26 cellular contexts compared by ENCODE assay signal in the genomic region with DNA sequence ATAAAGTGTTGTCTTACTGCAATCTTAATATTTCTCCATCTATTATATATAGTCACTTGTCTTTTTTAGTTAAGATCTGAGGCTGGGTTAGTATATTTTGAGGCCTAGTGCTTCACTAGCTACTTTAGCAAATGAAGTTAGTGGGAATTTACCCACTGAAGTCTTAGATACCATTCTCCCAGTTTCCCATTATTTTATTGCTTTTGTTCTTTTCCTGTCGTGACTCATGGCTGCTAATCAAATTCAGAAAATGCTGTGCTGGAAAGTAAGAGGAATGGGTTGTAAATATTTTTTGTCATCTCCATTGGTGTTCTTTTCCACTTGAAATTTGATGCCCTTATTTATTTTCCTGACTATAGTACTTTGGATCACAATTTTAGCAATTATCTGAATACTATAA. TPM values are rescaled to one million over a fixed set of nuclear protein-coding genes. Genes with fewer than 3 reads are reported as not detected.
DNase-seq lines count a peak whose midpoint lies in the region; ATAC-seq and TF ChIP-seq lines count a peak whose summit lies in the region.
"Had no signal": no experiment of that assay in that cellular context is flagged by ENCODE, and none has a peak within 500 bp of the region (broad histone marks: within the 10 kb centered on the region; RNA-seq: fewer than 3 reads in every experiment).

No MANE protein-coding gene starts in this region.

- H3K27me3 Mint-ChIP-seq in mesothelial cell of epicardium (ENCODE audit: low read depth): no peaks in the 10 kb centered on the region
- H3K27me3 Mint-ChIP-seq in CD4-positive, alpha-beta T cell: no peaks in the 10 kb centered on the region
- no peaks in the 10 kb centered on the region for H3K27me3 Mint-ChIP-seq in activated CD4-positive, alpha-beta T cell treated with anti-CD3 and anti-CD28 coated beads for 36 hours
- H3K27me3 Mint-ChIP-seq: progenitor cell of endocrine pancreas; stimulated activated naive CD8-positive, alpha-beta T cell treated with anti-CD3 and anti-CD28 coated beads, Interleukin-15, Interleukin-2, amounts not matched to agents 100 ng/mL and 50 ng/mL, for 24 hours had no signal

- TF ChIP-seq CTCF in brain microvascular endothelial cell (IDR thresholded peaks at IDR 0.05; ENCODE audit: low read depth, low read length, missing control alignments) (no peak), mesothelial cell of epicardium (IDR thresholded peaks at IDR 0.05; ENCODE audit: unreplicated experiment) (no peak)
- TF ChIP-seq CTCF in CD4-positive, alpha-beta T cell (IDR thresholded peaks at IDR 0.05): no peak

- no peak overlapping the region for H3K4me3 ChIP-seq in brain microvascular endothelial cell (ENCODE audit: low read depth, low read length)
- H3K4me3 ChIP-seq: smooth muscle cell, transverse colon had no signal

- DNase-seq in EH (ENCODE audit: low read depth): peak; percentile 71
- DNase-seq in HT1080 (ENCODE audit: low read depth): peak; percentile 21
- DNase-seq in brain microvascular endothelial cell: no peak
- no peak for DNase-seq in mesothelial cell of epicardium (ENCODE audit: low spot score in 2 of 2, unreplicated experiment in 2 of 2)
- DNase-seq in CD4-positive, alpha-beta T cell: no peak
- no peak for DNase-seq in activated CD4-positive, alpha-beta T cell treated with anti-CD3 and anti-CD28 coated beads for 36 hours
- no peak for DNase-seq in hippocampal formation (lab: John Stamatoyannopoulos, UW)
- DNase-seq: activated CD4-positive, alpha-beta T cell treated with anti-CD3 and anti-CD28 coated beads, Interleukin-2, amount 50 U/mL, for 4 hours; activated gamma-delta T cell; central memory CD4-positive, alpha-beta T cell; COR-L47; DND-41; erythroblast; NCI-H187; OCI-M1; SIG-M5; stimulated activated CD4-positive, alpha-beta T cell treated with anti-CD3 and anti-CD28 coated beads, Interleukin-4, amount 100 ng/mL, for 1 hour; T-helper 2 cell; transverse colon; WERI-Rb-1 had no signal

- intact Hi-C loops in CD4-positive, alpha-beta T cell (cut with DNase I, micrococcal nuclease): no loop called here
- intact Hi-C loops in activated CD4-positive, alpha-beta T cell treated with anti-CD3 and anti-CD28 coated beads for 36 hours (cut with DNase I, micrococcal nuclease): loop anchor here in 1 of 2 experiments (5.0 kb wide), 1 partner anchor 294 kb away; no protein-coding TSS in a partner anchor

- no peaks in the 10 kb centered on the region for H3K9me3 Mint-ChIP-seq in mesothelial cell of epicardium
- no peaks in the 10 kb centered on the region for H3K9me3 Mint-ChIP-seq in CD4-positive, alpha-beta T cell
- H3K9me3 Mint-ChIP-seq in activated CD4-positive, alpha-beta T cell treated with anti-CD3 and anti-CD28 coated beads for 36 hours (ENCODE audit: low read depth): no peaks in the 10 kb centered on the region
- H3K9me3 Mint-ChIP-seq: stimulated activated naive CD8-positive, alpha-beta T cell treated with anti-CD3 and anti-CD28 coated beads, Interleukin-15, Interleukin-2, amounts not matched to agents 100 ng/mL and 50 ng/mL, for 24 hours had no signal

- CTCF ChIA-PET in CD4-positive, alpha-beta T cell (lab: Charles Lee): no interaction called here
- CTCF ChIA-PET in activated CD4-positive, alpha-beta T cell treated with anti-CD3 and anti-CD28 coated beads for 36 hours (lab: Charles Lee): interaction anchor here (2.6 kb wide), 1 partner anchor 12 kb away, joined by 7 read pairs; no protein-coding TSS in a partner anchor

- POLR2A ChIA-PET in CD4-positive, alpha-beta T cell (lab: Charles Lee): interaction anchor here (1.8 kb wide), 1 partner anchor 14 kb away, joined by 7 read pairs; the partner anchor contains the start of gene TCERG1
- POLR2A ChIA-PET in activated CD4-positive, alpha-beta T cell treated with anti-CD3 and anti-CD28 coated beads for 36 hours (lab: Charles Lee): no interaction called here

- peaks cover 31% of the 10 kb centered on the region for H3K36me3 Mint-ChIP-seq in mesothelial cell of epicardium
- peaks cover 90% of the 10 kb centered on the region for H3K36me3 Mint-ChIP-seq in CD4-positive, alpha-beta T cell (ENCODE audit: low read depth)
- peaks cover 65% of the 10 kb centered on the region for H3K36me3 Mint-ChIP-seq in activated CD4-positive, alpha-beta T cell treated with anti-CD3 and anti-CD28 coated beads for 36 hours (ENCODE audit: low read depth)

- H3K9me3 ChIP-seq in CD4-positive, alpha-beta T cell (ENCODE audit: control insufficient read depth, low read length): no peaks in the 10 kb centered on the region
- H3K9me3 ChIP-seq: transverse colon had no signal

- peak overlapping the region; percentile 22 for H3K27ac ChIP-seq in brain microvascular endothelial cell
- no peak overlapping the region for H3K27ac ChIP-seq in CD4-positive, alpha-beta T cell (ENCODE audit: low read depth, low read length)
- H3K27ac ChIP-seq: WERI-Rb-1 had no signal

- H3K4me1 Mint-ChIP-seq in mesothelial cell of epicardium: peaks cover 4% of the 10 kb centered on the region
- H3K4me1 Mint-ChIP-seq in CD4-positive, alpha-beta T cell (ENCODE audit: low read depth): peaks cover 21% of the 10 kb centered on the region
- peaks cover 25% of the 10 kb centered on the region for H3K4me1 Mint-ChIP-seq in activated CD4-positive, alpha-beta T cell treated with anti-CD3 and anti-CD28 coated beads for 36 hours

- ATAC-seq in GM18498 (IDR thresholded peaks at IDR 0.05; ENCODE audit: unreplicated experiment): no peak
- ATAC-seq in CD4-positive, alpha-beta T cell (ENCODE audit: poor library complexity): no peak
- no peak for ATAC-seq in activated CD4-positive, alpha-beta T cell treated with anti-CD3 and anti-CD28 coated beads for 36 hours
- ATAC-seq: left lobe of liver had no signal

- in situ Hi-C loops in brain microvascular endothelial cell (cut with HindIII; ENCODE audit: low pct_ligation_motif_present, low sequenced_read_pairs): no loop called here

- no peak overlapping the region for H3K4me3 Mint-ChIP-seq in mesothelial cell of epicardium
- no peak overlapping the region for H3K4me3 Mint-ChIP-seq in CD4-positive, alpha-beta T cell
- no peak overlapping the region for H3K4me3 Mint-ChIP-seq in activated CD4-positive, alpha-beta T cell treated with anti-CD3 and anti-CD28 coated beads for 36 hours
- H3K4me3 Mint-ChIP-seq: stimulated activated naive CD8-positive, alpha-beta T cell treated with anti-CD3 and anti-CD28 coated beads, Interleukin-15, Interleukin-2, amounts not matched to agents 100 ng/mL and 50 ng/mL, for 24 hours had no signal

- H3K36me3 ChIP-seq in brain microvascular endothelial cell (replicated peaks): peaks cover 35% of the 10 kb centered on the region

- H3K27ac Mint-ChIP-seq in mesothelial cell of epicardium: peak overlapping the region; percentile 2
- no peak overlapping the region for H3K27ac Mint-ChIP-seq in CD4-positive, alpha-beta T cell
- no peak overlapping the region for H3K27ac Mint-ChIP-seq in activated CD4-positive, alpha-beta T cell treated with anti-CD3 and anti-CD28 coated beads for 36 hours
- H3K27ac Mint-ChIP-seq: progenitor cell of endocrine pancreas; stimulated activated naive CD8-positive, alpha-beta T cell treated with anti-CD3 and anti-CD28 coated beads, Interleukin-15, Interleukin-2, amounts not matched to agents 100 ng/mL and 50 ng/mL, for 24 hours had no signal

- no peaks in the 10 kb centered on the region for H3K27me3 ChIP-seq in brain microvascular endothelial cell (replicated peaks)
- H3K27me3 ChIP-seq in CD4-positive, alpha-beta T cell (ENCODE audit: control insufficient read depth, insufficient read depth, low read length): no peaks in the 10 kb centered on the region
- H3K27me3 ChIP-seq: transverse colon had no signal

RNA-seq across cellular contexts. Expression of gene TCERG1, which starts 14.2 kb away (rescaled TPM):
- total RNA-seq in HT1080 (2014; rRNA removed; shearing (Covaris generic)): 46.6 and 48.9 TPM in 2 replicates
- polyA plus RNA-seq in HT1080 (2015; cell fraction: cytosol; rRNA removed): 48.2 and 55.5 TPM in 2 replicates
- 306 and 309 TPM in 2 replicates for polyA plus RNA-seq in HT1080 (2015; cell fraction: nucleus; rRNA removed)
- 156 to 157 TPM (median 156 TPM) in 3 replicates for total RNA-seq in mesothelial cell of epicardium
- 10 to 100 TPM; 88.0 to 88.7 TPM for total RNA-seq in CD4-positive, alpha-beta T cell
- total RNA-seq in activated CD4-positive, alpha-beta T cell treated with anti-CD3 and anti-CD28 coated beads for 36 hours: 100 to 1,000 TPM; 126 to 132 TPM

RNA-seq across cellular contexts. Expression of gene GPR151, which starts 54.7 kb away (rescaled TPM):
- total RNA-seq in HT1080 (2014; rRNA removed; shearing (Covaris generic)): not detected in 2 replicates
- not detected in 2 replicates for polyA plus RNA-seq in HT1080 (2015; cell fraction: cytosol; rRNA removed)
- not detected in 2 replicates for polyA plus RNA-seq in HT1080 (2015; cell fraction: nucleus; rRNA removed)
- total RNA-seq in mesothelial cell of epicardium: not detected in 3 replicates
- total RNA-seq in CD4-positive, alpha-beta T cell: not detected
- not detected for total RNA-seq in activated CD4-positive, alpha-beta T cell treated with anti-CD3 and anti-CD28 coated beads for 36 hours
- total RNA-seq: left lobe of liver, mononuclear cell, progenitor cell of endocrine pancreas, smooth muscle cell, transverse colon had no signal
- polyA plus RNA-seq: smooth muscle cell had no signal

Comparison
In these comparisons a context has a peak if more than half of its experiments do, and no peak if none do; other contexts are left out.
1. DNase-seq: peak in EH (single experiment) and HT1080 (single experiment); none in brain microvascular endothelial cell (single experiment), mesothelial cell of epicardium (0 of 2), CD4-positive, alpha-beta T cell (0 of 10), activated CD4-positive, alpha-beta T cell treated with anti-CD3 and anti-CD28 coated beads for 36 hours (single experiment) and hippocampal formation (0 of 2).